ENCODE assay signal across 8 cellular contexts in the genomic region with DNA sequence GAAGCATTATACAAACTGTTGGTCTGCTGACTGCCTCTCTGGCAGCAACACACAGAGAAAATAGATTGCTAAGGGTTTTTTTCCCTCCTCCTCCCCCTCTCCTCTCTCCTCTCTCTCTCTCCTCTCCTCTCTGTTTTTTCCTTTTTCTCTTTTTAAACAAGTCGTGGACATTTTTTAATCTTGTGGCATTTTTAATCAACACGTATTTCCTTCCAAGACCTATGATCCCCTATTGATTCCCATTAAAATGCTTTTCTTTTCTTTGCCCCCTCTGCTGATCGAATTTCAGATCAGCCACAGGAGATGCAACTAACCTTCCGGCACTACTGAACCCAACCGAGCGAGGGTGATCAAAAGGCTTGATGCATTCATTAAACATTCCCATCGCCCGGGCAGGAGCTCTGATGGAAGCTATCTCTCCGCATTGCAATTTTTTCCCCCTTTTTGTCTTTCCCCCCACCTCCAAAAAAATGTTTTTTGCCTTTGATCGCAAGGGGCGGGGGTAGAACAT.
DNase-seq lines count a peak whose midpoint lies in the region; ATAC-seq, FAIRE-seq and TF ChIP-seq lines count a peak whose summit lies in the region.

No MANE protein-coding gene starts in this region.

- H3K4me1 Mint-ChIP-seq in H9, result peaks cover 15 to 20% of the 10 kb centered on the region in 2 experiments
- peaks cover 11% of the 10 kb centered on the region for H3K4me1 Mint-ChIP-seq in mesothelial cell of epicardium

- FAIRE-seq in D721Med (lab: Jason Lieb, UNC), result no peak

- peak overlapping the region; percentile 78 for H3K4me2 ChIP-seq in H9 (ENCODE audit: insufficient read depth, insufficient read length, low read length)

- H3K14ac ChIP-seq in H9 (ENCODE audit: insufficient read depth, low read length), result no peak overlapping the region

- no peak overlapping the region for H3K56ac ChIP-seq in H9 (ENCODE audit: insufficient read length, low read depth, low read length)

- H3K79me2 ChIP-seq in H9 (ENCODE audit: insufficient read depth, low read length), result no peaks in the 10 kb centered on the region

- peak overlapping the region; percentile 89 for H3K18ac ChIP-seq in H9 (ENCODE audit: insufficient read length, low read depth, low read length)

- no peak for TF ChIP-seq POLR2A in testis (IDR thresholded peaks at IDR 0.05)

- no peaks in the 10 kb centered on the region for H4K20me1 ChIP-seq in H9 (ENCODE audit: control insufficient read depth, insufficient read depth, insufficient read length)

- no peak overlapping the region for H4K8ac ChIP-seq in H9 (replicated peaks; ENCODE audit: insufficient read length, low read depth, low read length)

- peaks cover 8% of the 10 kb centered on the region for H3K27me3 Mint-ChIP-seq in H9 (ENCODE audit: low read depth)
- H3K27me3 Mint-ChIP-seq in mesothelial cell of epicardium (ENCODE audit: low read depth), result no peaks in the 10 kb centered on the region

- no peaks in the 10 kb centered on the region for H3K79me1 ChIP-seq in H9 (ENCODE audit: insufficient read depth, low read depth, low read length, poor library complexity, severe bottlenecking)

- no peak overlapping the region for H2BK5ac ChIP-seq in H9 (ENCODE audit: insufficient read length, low read length)

- H3K36me3 ChIP-seq in testis (ENCODE audit: low read depth, missing control alignments), result no peaks in the 10 kb centered on the region

- no peak overlapping the region for H4K91ac ChIP-seq in H9 (ENCODE audit: insufficient read length, low read depth, low read length)

- H3K4me1 ChIP-seq in H9 (ENCODE audit: insufficient read depth, low read length) (peaks cover 3% of the 10 kb centered on the region; the same call in 1 of the 2 replicates), testis (peaks cover 4% of the 10 kb centered on the region)

- H2BK15ac ChIP-seq in H9 (ENCODE audit: low read depth, low read length), result no peak overlapping the region

- peak overlapping the region; percentile 7 for H3K9ac ChIP-seq in H9 (ENCODE audit: extremely low read depth, insufficient read length, low read length)

- H3K27ac ChIP-seq in H9 (ENCODE audit: insufficient read length, low read depth, low read length) (no peak overlapping the region), testis (peak overlapping the region; percentile 97 to 99)

- H3K36me3 Mint-ChIP-seq in H9 (ENCODE audit: insufficient read depth in 1 of 3, low read depth in 3 of 3) (no peaks in the 10 kb centered on the region), mesothelial cell of epicardium (no peaks in the 10 kb centered on the region)

- H3K9me3 Mint-ChIP-seq in H9 (no peaks in the 10 kb centered on the region; a peak in 3 of 5 replicates), mesothelial cell of epicardium (no peaks in the 10 kb centered on the region)

- H3K4ac ChIP-seq in H9 (ENCODE audit: low read depth, low read length), result no peak overlapping the region; the same call in 1 of the 2 replicates

- no peak overlapping the region for H2BK12ac ChIP-seq in H9 (ENCODE audit: insufficient read length, low read depth, low read length)

- ATAC-seq in HG03521 (IDR thresholded peaks at IDR 0.05; ENCODE audit: unreplicated experiment), result no peak

- H4K5ac ChIP-seq in H9 (ENCODE audit: insufficient read length, low read depth, low read length), result no peak overlapping the region

- H2BK20ac ChIP-seq in H9 (ENCODE audit: low read depth, low read length, poor library complexity, severe bottlenecking), result no peak overlapping the region

- WGBS in H9 (ENCODE audit: extremely low coverage, insufficient read length, low lambda C conversion rate), result no CpG with 5 or more reads among the region's 11 CpGs
- 0% methylated on average over 11 of the region's 11 CpGs for WGBS in testis, 2 donors

- DNase-seq in D721Med (ENCODE audit: insufficient read length, low spot score), result no peak
- DNase-seq in H9, result peak; percentile 49
- DNase-seq in NCI-H2081 (lab: John Stamatoyannopoulos, UW), result peak; percentile 67 to 78
- DNase-seq in activated CD4-positive, alpha-beta T cell treated with anti-CD3 and anti-CD28 coated beads for 4 hours, result peak; percentile 42
- DNase-seq in epidermal melanocyte (ENCODE audit: insufficient read length, low spot score), result peak; percentile 69
- DNase-seq in mesothelial cell of epicardium (ENCODE audit: low spot score in 2 of 2, unreplicated experiment in 2 of 2), result no peak
- DNase-seq in testis, result peak; percentile 69

- H3K4me3 ChIP-seq in testis, result peak overlapping the region; percentile 74 to 81

- H2BK120ac ChIP-seq in H9 (ENCODE audit: low read depth, low read length, poor library complexity, severe bottlenecking), result no peak overlapping the region

- peaks cover 13% of the 10 kb centered on the region for H3K23me2 ChIP-seq in H9 (ENCODE audit: insufficient read length, low read depth, low read length, poor library complexity, severe bottlenecking)

- H2AK5ac ChIP-seq in H9 (ENCODE audit: insufficient read length, low read length), result no peak overlapping the region

- intact Hi-C loops in testis (cut with DNase I; ENCODE audit: low total_unique reads), result loop anchor here (5.0 kb wide), 1 partner anchor 91 kb away; the partner anchor contains the start of gene ARID1B

- no peak overlapping the region for H3T11ph ChIP-seq in H9 (ENCODE audit: low read length)

- no peak overlapping the region for H2AFZ ChIP-seq in H9 (ENCODE audit: low read length)

- H3K9me3 ChIP-seq in H9 (ENCODE audit: control insufficient read depth, low read depth, low read length), result no peaks in the 10 kb centered on the region
- H3K9me3 ChIP-seq in testis, result no peaks in the 10 kb centered on the region

- H3K4me3 Mint-ChIP-seq in H9 (peak overlapping the region; percentile 89 to 93), mesothelial cell of epicardium (peak overlapping the region; percentile 82)

- H3K27me3 ChIP-seq in H9 (ENCODE audit: insufficient read depth, low read length) (no peaks in the 10 kb centered on the region), testis (no peaks in the 10 kb centered on the region)

- TF ChIP-seq CTCF in D721Med (IDR thresholded peaks at IDR 0.05; ENCODE audit: insufficient read depth, missing control alignments) (peak; percentile 37), H9 (conservative IDR thresholded peaks at IDR 0.05) (peak; percentile 48; the same call in 2 of the 3 replicates), mesothelial cell of epicardium (IDR thresholded peaks at IDR 0.05; ENCODE audit: unreplicated experiment) (no peak), testis (IDR thresholded peaks at IDR 0.05) (peak; percentile 26 to 53 (median 45))

- H3K27ac Mint-ChIP-seq in H9 (peak overlapping the region; percentile 40 to 97 (median 93)), mesothelial cell of epicardium (peak overlapping the region; percentile 97)

- no peak overlapping the region for H3K23ac ChIP-seq in H9 (ENCODE audit: insufficient read length, low read depth, low read length)

Comparison
In these comparisons a context has a peak if more than half of its experiments do, and no peak if none do; other contexts are left out.
1. DNase-seq: peak in H9 (single experiment), NCI-H2081 (2 of 2), activated CD4-positive, alpha-beta T cell treated with anti-CD3 and anti-CD28 coated beads for 4 hours (2 of 2), epidermal melanocyte (single experiment) and testis (single experiment); none in D721Med (single experiment) and mesothelial cell of epicardium (0 of 2).